26 cellular contexts compared by ENCODE assay signal in the genomic region with DNA sequence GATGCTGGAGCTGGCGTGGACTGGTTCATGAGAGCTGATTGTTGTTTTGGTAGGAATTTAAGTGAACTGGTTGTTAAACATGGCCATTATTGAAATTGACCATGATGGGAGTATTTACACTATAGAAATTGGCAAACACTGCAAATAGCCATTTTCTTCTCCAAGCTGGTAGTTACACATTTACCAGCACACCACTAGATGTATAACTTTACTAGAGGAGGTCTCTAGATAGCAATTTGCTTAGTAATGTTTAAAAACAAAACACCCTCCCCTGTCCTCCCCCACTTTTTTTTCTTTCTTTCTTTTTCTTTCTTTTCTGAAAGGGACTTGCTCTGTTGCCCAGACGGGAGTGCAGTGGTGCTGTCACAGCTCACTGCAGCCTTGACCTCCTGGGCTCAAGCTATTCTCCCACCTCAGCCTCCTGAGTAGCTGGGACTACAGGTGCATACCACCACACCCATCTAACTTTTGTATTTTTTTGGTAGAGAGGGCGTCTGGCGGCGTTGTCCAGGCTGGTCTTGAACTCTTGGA. TPM values are rescaled to one million over a fixed set of nuclear protein-coding genes. Genes with fewer than 3 reads are reported as not detected.
DNase-seq lines count a peak whose midpoint lies in the region; TF ChIP-seq lines count a peak whose summit lies in the region.
"Had no signal": no experiment of that assay in that cellular context is flagged by ENCODE, and none has a peak within 500 bp of the region (broad histone marks: within the 10 kb centered on the region; RNA-seq: fewer than 3 reads in every experiment).

No MANE protein-coding gene starts in this region.

- no peak overlapping the region for H2AK5ac ChIP-seq in mesenchymal stem cell (ENCODE audit: low read length, severe bottlenecking)

- H2BK15ac ChIP-seq in mesenchymal stem cell (ENCODE audit: low read depth, poor library complexity, severe bottlenecking), result no peak overlapping the region

- H3K4me2 ChIP-seq in BLaER1 treated with 17β-estradiol and CSF1 and Interleukin-3, amounts not matched to agents 10 nM and 100 nM, result peak overlapping the region in 6 of 11 experiments; percentile 18 to 99 (median 96); a peak in 9 of 22 replicates
- H3K4me2 ChIP-seq in mesenchymal stem cell (ENCODE audit: low read length, poor library complexity, severe bottlenecking), result no peak overlapping the region

- no peak for TF ChIP-seq CTCF in HFFc6 (IDR thresholded peaks at IDR 0.05)

- peaks cover 26 to 100% (median 67%) of the 10 kb centered on the region in 10 experiments for H3K4me1 ChIP-seq in BLaER1 treated with 17β-estradiol and CSF1 and Interleukin-3, amounts not matched to agents 10 nM and 100 nM
- H3K4me1 ChIP-seq in mesenchymal stem cell (ENCODE audit: control insufficient read depth, insufficient read depth, low read depth, low read length), result peaks cover 9% of the 10 kb centered on the region
- H3K4me1 ChIP-seq: Caco-2, SJCRH30 had no signal

- 96% methylated on average over 5 of the region's 5 CpGs for WGBS in mesenchymal stem cell

- no peak overlapping the region for H2AFZ ChIP-seq in mesenchymal stem cell (ENCODE audit: low read depth, low read length)

- H3K4me1 Mint-ChIP-seq in HFFc6 (ENCODE audit: low read depth), result peaks cover 68% of the 10 kb centered on the region
- H3K4me1 Mint-ChIP-seq in activated T-helper 2 cell treated with anti-CD3 and anti-CD28 coated beads, Interferon-gamma antibody, Interleukin-2, Interleukin-4, amounts not matched to agents 10 μg/mL and 5 μg/mL and 100 μg/mL, durations not matched to agents 14 hours and 24 hours and 36 hours (ENCODE audit: low read depth), result peaks cover 29% of the 10 kb centered on the region

- H3K4me3 Mint-ChIP-seq in HFFc6, result peak overlapping the region; percentile 85
- no peak overlapping the region for H3K4me3 Mint-ChIP-seq in activated T-helper 2 cell treated with anti-CD3 and anti-CD28 coated beads, Interferon-gamma antibody, Interleukin-2, Interleukin-4, amounts not matched to agents 10 μg/mL and 5 μg/mL and 100 μg/mL, durations not matched to agents 14 hours and 24 hours and 36 hours (ENCODE audit: low read depth)
- H3K4me3 Mint-ChIP-seq: activated CD4-positive, alpha-beta memory T cell treated with anti-CD3 and anti-CD28 coated beads, Interleukin-2, amount 10 ng/mL, durations not matched to agents 7 days and 5 days; activated naive CD8-positive, alpha-beta T cell treated with anti-CD3 and anti-CD28 coated beads, Interleukin-2, amount 10 ng/mL, durations not matched to agents 7 days and 5 days; neural crest cell; stimulated activated naive B cell treated with anti-CD40 and anti-IgM and Interleukin-4, amounts not matched to agents 10 μg/mL and 1 μg/mL and 100 μg/mL, for 72 hours had no signal

- H3K27ac Mint-ChIP-seq in HFFc6, result peak overlapping the region; percentile 98
- H3K27ac Mint-ChIP-seq in activated T-helper 2 cell treated with anti-CD3 and anti-CD28 coated beads, Interferon-gamma antibody, Interleukin-2, Interleukin-4, amounts not matched to agents 10 μg/mL and 5 μg/mL and 100 μg/mL, durations not matched to agents 14 hours and 24 hours and 36 hours, result peak overlapping the region; percentile 52
- H3K27ac Mint-ChIP-seq: activated CD4-positive, alpha-beta memory T cell treated with anti-CD3 and anti-CD28 coated beads, Interleukin-2, amount 10 ng/mL, durations not matched to agents 7 days and 5 days; stimulated activated naive B cell treated with anti-CD40 and anti-IgM and Interleukin-4, amounts not matched to agents 10 μg/mL and 1 μg/mL and 100 μg/mL, for 72 hours had no signal

- no peak overlapping the region for H2BK12ac ChIP-seq in mesenchymal stem cell (ENCODE audit: low read length in 2 of 2)

- H4K8ac ChIP-seq in mesenchymal stem cell (ENCODE audit: low read length), result no peak overlapping the region

- DNase-seq in HFFc6, result no peak
- DNase-seq in activated T-helper 2 cell treated with anti-CD3 and anti-CD28 coated beads, Interferon-gamma antibody, Interleukin-2, Interleukin-4, amounts not matched to agents 10 μg/mL and 5 μg/mL and 100 μg/mL, durations not matched to agents 14 hours and 24 hours and 36 hours (ENCODE audit: low spot score), result no peak
- no peak for DNase-seq in mesenchymal stem cell
- no peak for DNase-seq in epidermal melanocyte (ENCODE audit: insufficient read length, low spot score)
- DNase-seq in iPS-NIHi7 (ENCODE audit: extremely low spot score), result no peak
- DNase-seq in hippocampal formation (lab: John Stamatoyannopoulos, UW), result no peak
- no peak for DNase-seq in KG1 (lab: John Stamatoyannopoulos, UW)
- DNase-seq: activated CD4-positive, alpha-beta memory T cell treated with anti-CD3 and anti-CD28 coated beads, Interleukin-2, amount 10 ng/mL, durations not matched to agents 7 days and 5 days; activated effector memory CD4-positive, alpha-beta T cell treated with anti-CD3 and anti-CD28 coated beads, Interleukin-2, amount 50 U/mL, for 16 hours; activated naive CD8-positive, alpha-beta T cell treated with anti-CD3 and anti-CD28 coated beads, Interleukin-2, amount 10 ng/mL, durations not matched to agents 7 days and 5 days; Caco-2; cerebellar nuclear complex; DND-41; head of caudate nucleus; Karpas-422; mammary epithelial cell; NCI-H510A; SJCRH30; stimulated activated CD4-positive, alpha-beta T cell treated with anti-CD3 and anti-CD28 coated beads, Interleukin-4, amount 100 ng/mL, for 4 hours; stimulated activated naive B cell treated with anti-CD40 and anti-IgM and Interleukin-4, amounts not matched to agents 10 μg/mL and 1 μg/mL and 100 μg/mL, for 72 hours; T-helper 1 cell; upper lobe of right lung had no signal

- H3K27me3 ChIP-seq in BLaER1 treated with 17β-estradiol and CSF1 and Interleukin-3, amounts not matched to agents 10 nM and 100 nM, result no peaks in the 10 kb centered on the region
- no peaks in the 10 kb centered on the region for H3K27me3 ChIP-seq in mesenchymal stem cell (ENCODE audit: control insufficient read depth in 1 of 2, insufficient read depth in 1 of 2, low read length in 2 of 2)
- H3K27me3 ChIP-seq: SJCRH30, suprapubic skin, upper lobe of right lung had no signal

- H3K18ac ChIP-seq in mesenchymal stem cell (ENCODE audit: low read depth in 1 of 2, low read length in 2 of 2), result no peak overlapping the region

- H4K20me1 ChIP-seq in BLaER1 treated with 17β-estradiol and CSF1 and Interleukin-3, amounts not matched to agents 10 nM and 100 nM, result peaks cover 0 to 100% (median 27%) of the 10 kb centered on the region in 11 experiments; a peak in 14 of 22 replicates

- peak overlapping the region in 10 of 11 experiments; percentile 71 to 91 (median 86); a peak in 18 of 22 replicates for H3K27ac ChIP-seq in BLaER1 treated with 17β-estradiol and CSF1 and Interleukin-3, amounts not matched to agents 10 nM and 100 nM
- peak overlapping the region; percentile 58 for H3K27ac ChIP-seq in mesenchymal stem cell (ENCODE audit: low read length, poor library complexity, severe bottlenecking)
- H3K27ac ChIP-seq: SJCRH30, upper lobe of right lung had no signal

- no peak overlapping the region for H4K91ac ChIP-seq in mesenchymal stem cell (ENCODE audit: low read length)

- H3K4me3 ChIP-seq in BLaER1 treated with 17β-estradiol and CSF1 and Interleukin-3, amounts not matched to agents 10 nM and 100 nM, result no peak overlapping the region
- H3K4me3 ChIP-seq in mesenchymal stem cell (ENCODE audit: insufficient read depth in 1 of 2, low read depth in 1 of 2, low read length in 2 of 2), result no peak overlapping the region
- H3K4me3 ChIP-seq: SJCRH30, suprapubic skin, upper lobe of right lung had no signal

- H3K9ac ChIP-seq in BLaER1 treated with 17β-estradiol and CSF1 and Interleukin-3, amounts not matched to agents 10 nM and 100 nM, result peak overlapping the region in 1 of 11 experiments; percentile 19; a peak in 1 of 22 replicates
- H3K9ac ChIP-seq in mesenchymal stem cell (ENCODE audit: low read length), result peak overlapping the region; percentile 81

- peaks cover 52% of the 10 kb centered on the region for H3K36me3 Mint-ChIP-seq in HFFc6 (ENCODE audit: low read depth)
- H3K36me3 Mint-ChIP-seq in activated T-helper 2 cell treated with anti-CD3 and anti-CD28 coated beads, Interferon-gamma antibody, Interleukin-2, Interleukin-4, amounts not matched to agents 10 μg/mL and 5 μg/mL and 100 μg/mL, durations not matched to agents 14 hours and 24 hours and 36 hours (ENCODE audit: low read depth), result peaks cover 68% of the 10 kb centered on the region

- H3K36me3 ChIP-seq in BLaER1 treated with 17β-estradiol and CSF1 and Interleukin-3, amounts not matched to agents 10 nM and 100 nM, result peaks cover 86 to 100% (median 96%) of the 10 kb centered on the region in 11 experiments
- H3K36me3 ChIP-seq in mesenchymal stem cell (ENCODE audit: control insufficient read depth in 1 of 2, insufficient read depth in 2 of 2, low read depth in 1 of 2, low read length in 2 of 2), result peaks cover 15 to 58% of the 10 kb centered on the region in 2 experiments

- peaks cover 3% of the 10 kb centered on the region for H3K27me3 Mint-ChIP-seq in HFFc6 (ENCODE audit: insufficient read depth)
- no peaks in the 10 kb centered on the region for H3K27me3 Mint-ChIP-seq in activated T-helper 2 cell treated with anti-CD3 and anti-CD28 coated beads, Interferon-gamma antibody, Interleukin-2, Interleukin-4, amounts not matched to agents 10 μg/mL and 5 μg/mL and 100 μg/mL, durations not matched to agents 14 hours and 24 hours and 36 hours (ENCODE audit: low read depth)
- H3K27me3 Mint-ChIP-seq: activated CD4-positive, alpha-beta memory T cell treated with anti-CD3 and anti-CD28 coated beads, Interleukin-2, amount 10 ng/mL, durations not matched to agents 7 days and 5 days; activated naive CD8-positive, alpha-beta T cell treated with anti-CD3 and anti-CD28 coated beads, Interleukin-2, amount 10 ng/mL, durations not matched to agents 7 days and 5 days; stimulated activated naive B cell treated with anti-CD40 and anti-IgM and Interleukin-4, amounts not matched to agents 10 μg/mL and 1 μg/mL and 100 μg/mL, for 72 hours had no signal

- H3K9me3 Mint-ChIP-seq in HFFc6, result peaks cover 4% of the 10 kb centered on the region
- no peaks in the 10 kb centered on the region for H3K9me3 Mint-ChIP-seq in activated T-helper 2 cell treated with anti-CD3 and anti-CD28 coated beads, Interferon-gamma antibody, Interleukin-2, Interleukin-4, amounts not matched to agents 10 μg/mL and 5 μg/mL and 100 μg/mL, durations not matched to agents 14 hours and 24 hours and 36 hours

- peaks cover 24% of the 10 kb centered on the region for H3K79me1 ChIP-seq in mesenchymal stem cell (replicated peaks; ENCODE audit: low read length, poor library complexity, severe bottlenecking)

- no peak overlapping the region for H2BK5ac ChIP-seq in mesenchymal stem cell (ENCODE audit: low read depth, low read length, poor library complexity, severe bottlenecking)

- H3K4ac ChIP-seq in mesenchymal stem cell (ENCODE audit: low read depth in 1 of 2, low read length in 2 of 2), result no peak overlapping the region

- peaks cover 0 to 31% (median 26%) of the 10 kb centered on the region in 11 experiments; a peak in 20 of 22 replicates for H3K9me3 ChIP-seq in BLaER1 treated with 17β-estradiol and CSF1 and Interleukin-3, amounts not matched to agents 10 nM and 100 nM (replicated peaks in 1 of 11)
- H3K9me3 ChIP-seq in mesenchymal stem cell (ENCODE audit: control insufficient read depth, low read length), result no peaks in the 10 kb centered on the region
- H3K9me3 ChIP-seq: SJCRH30, suprapubic skin, upper lobe of right lung had no signal

- no peak overlapping the region for H3K23ac ChIP-seq in mesenchymal stem cell (ENCODE audit: low read length in 2 of 2)

- H2BK120ac ChIP-seq in mesenchymal stem cell (ENCODE audit: low read depth, low read length), result no peak overlapping the region

- no peak overlapping the region for H3K14ac ChIP-seq in mesenchymal stem cell (ENCODE audit: low read length in 2 of 2)

- intact Hi-C loops in activated T-helper 2 cell treated with anti-CD3 and anti-CD28 coated beads, Interferon-gamma antibody, Interleukin-2, Interleukin-4, amounts not matched to agents 10 μg/mL and 5 μg/mL and 100 μg/mL, durations not matched to agents 14 hours and 24 hours and 36 hours (cut with micrococcal nuclease), result no loop called here

RNA-seq across cellular contexts. Expression of gene IGSF6, which starts 24.1 kb away (rescaled TPM):
- not detected for total RNA-seq in HFFc6 (2021; fragmentation: NEBNext Ultra II Directional; extraction: Animal tissue kit (Norgen Biotek cat#: 25700))
- not detected in 2 replicates for total RNA-seq in activated T-helper 2 cell treated with anti-CD3 and anti-CD28 coated beads, Interferon-gamma antibody, Interleukin-2, Interleukin-4, amounts not matched to agents 10 μg/mL and 5 μg/mL and 100 μg/mL, durations not matched to agents 14 hours and 24 hours and 36 hours
- not detected for polyA plus RNA-seq in mesenchymal stem cell (2013, experiment 1 of 2)
- polyA plus RNA-seq in mesenchymal stem cell (2013, experiment 2 of 2), result not detected
- total RNA-seq: Caco-2, mammary epithelial cell, neural crest cell, SJCRH30 had no signal
- polyA plus RNA-seq: BJ, mammary epithelial cell had no signal

RNA-seq across cellular contexts. Expression of gene METTL9, which starts 28.9 kb away (rescaled TPM):
- 100 to 1,000 TPM; 147 to 176 (median 151) TPM for total RNA-seq in HFFc6 (2021; fragmentation: NEBNext Ultra II Directional; extraction: Animal tissue kit (Norgen Biotek cat#: 25700))
- total RNA-seq in activated T-helper 2 cell treated with anti-CD3 and anti-CD28 coated beads, Interferon-gamma antibody, Interleukin-2, Interleukin-4, amounts not matched to agents 10 μg/mL and 5 μg/mL and 100 μg/mL, durations not matched to agents 14 hours and 24 hours and 36 hours, result 73.9 and 75.8 TPM in 2 replicates
- 113 TPM for polyA plus RNA-seq in mesenchymal stem cell (2013, experiment 1 of 2)
- polyA plus RNA-seq in mesenchymal stem cell (2013, experiment 2 of 2), result 117 TPM

RNA-seq across cellular contexts. Expression of gene OTOA, which starts 35.5 kb away (rescaled TPM):
- not detected for total RNA-seq in HFFc6 (2021; fragmentation: NEBNext Ultra II Directional; extraction: Animal tissue kit (Norgen Biotek cat#: 25700))
- total RNA-seq in activated T-helper 2 cell treated with anti-CD3 and anti-CD28 coated beads, Interferon-gamma antibody, Interleukin-2, Interleukin-4, amounts not matched to agents 10 μg/mL and 5 μg/mL and 100 μg/mL, durations not matched to agents 14 hours and 24 hours and 36 hours, result 0.07 TPM in 1 of 2 replicates, not detected in the other
- 0.01 TPM for polyA plus RNA-seq in mesenchymal stem cell (2013, experiment 1 of 2)
- polyA plus RNA-seq in mesenchymal stem cell (2013, experiment 2 of 2), result 0.01 TPM
- total RNA-seq: Caco-2, SJCRH30 had no signal
